Comparison of ENCODE assay signal across 1 cellular context in the genomic region with DNA sequence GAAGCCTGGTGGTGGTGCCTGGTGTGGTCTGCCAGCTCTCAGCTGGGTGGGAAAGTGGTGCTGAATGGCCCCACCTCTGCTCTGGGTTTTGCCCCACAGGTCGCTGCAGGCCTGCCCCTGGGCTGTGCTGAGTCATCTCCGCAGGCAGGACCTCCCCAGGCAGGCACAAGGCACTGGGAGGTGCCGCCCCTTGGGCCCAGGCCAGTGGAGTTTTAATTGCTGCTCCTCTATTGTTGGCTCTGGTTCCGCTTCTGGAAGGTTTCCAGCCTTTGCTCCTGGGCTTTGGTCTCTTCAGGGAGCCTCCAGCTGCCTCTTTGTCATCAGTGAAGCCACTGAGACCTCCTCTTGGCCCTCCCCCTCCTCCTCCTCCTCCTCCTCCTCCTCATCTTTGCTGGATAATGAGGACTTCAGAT.
TF ChIP-seq lines count a peak whose summit lies in the region.

No MANE protein-coding gene starts in this region.

TF ChIP-seq in HepG2, 621 proteins besides CTCF, POLR2A, EP300 and RAD21 (continued from another document):
- TF ChIP-seq IKZF1 (IDR thresholded peaks at IDR 0.05) (no peak), SETDB1 (CRISPR knock-in tag; IDR thresholded peaks at IDR 0.05; ENCODE audit: borderline replicate concordance) (no peak)
TF ChIP-seq in HepG2: peak in this region for 8.
